In the genomic region with DNA sequence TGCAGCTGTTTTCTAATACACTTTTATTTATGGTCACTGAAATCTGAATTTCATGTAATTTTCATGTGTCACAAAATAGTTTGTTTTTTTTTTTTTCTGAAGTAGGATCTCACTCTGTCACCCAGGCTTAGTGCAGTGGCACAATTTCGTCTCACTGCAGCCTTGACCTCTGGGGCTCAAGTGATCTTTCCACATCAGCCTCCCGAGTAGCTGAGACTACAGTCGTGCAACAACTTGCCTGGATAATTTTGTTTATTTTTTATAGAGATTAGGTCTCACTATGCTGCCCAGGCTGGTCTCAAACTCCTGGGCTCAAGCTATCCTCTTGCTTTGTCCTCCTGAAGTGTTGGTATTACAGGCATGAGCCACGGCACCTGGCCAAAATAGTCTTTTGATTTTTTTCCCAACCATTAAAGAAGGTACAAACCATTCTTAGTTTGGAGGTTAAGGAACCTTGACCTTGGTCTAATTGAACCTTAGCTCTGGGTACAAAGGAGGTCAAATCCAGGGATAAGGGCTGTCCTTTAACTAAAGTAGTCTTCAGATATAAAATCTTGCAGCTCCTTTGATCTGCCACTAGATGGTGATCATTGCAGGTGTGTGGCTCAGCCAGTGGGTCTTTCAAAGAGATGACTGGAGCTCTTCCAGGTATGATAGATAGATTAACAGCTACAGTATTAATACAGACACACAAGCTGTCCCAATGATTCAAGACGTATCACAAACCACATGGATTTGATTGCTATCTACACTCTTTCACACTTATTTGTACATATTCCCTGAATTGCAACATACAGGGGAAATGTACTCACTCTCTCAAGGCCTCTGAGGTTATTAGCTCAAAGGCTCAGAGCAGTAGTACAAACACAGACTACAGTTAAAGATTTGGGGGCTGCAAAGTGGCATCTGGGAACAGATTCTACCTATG, we compare ENCODE assay signal across 9 cellular contexts. TPM values are rescaled to one million over a fixed set of nuclear protein-coding genes. Genes with fewer than 3 reads are reported as not detected.
DNase-seq lines count a peak whose midpoint lies in the region; ATAC-seq, FAIRE-seq and TF ChIP-seq lines count a peak whose summit lies in the region.
"Had no signal": no experiment of that assay in that cellular context is flagged by ENCODE, and none has a peak within 500 bp of the region (broad histone marks: within the 10 kb centered on the region; RNA-seq: fewer than 3 reads in every experiment).

No MANE protein-coding gene starts in this region.

- intact Hi-C loops in Panc1 (cut with micrococcal nuclease; ENCODE audit: unreplicated experiment) = loop anchor here (1.0 kb wide), 2 partner anchors 100 to 127 kb away; no protein-coding TSS in a partner anchor
- intact Hi-C loops in right lobe of liver (cut with DNase I) = loop anchor here (5.0 to 10.0 kb wide), 2 partner anchors 102 to 125 kb away; no protein-coding TSS in a partner anchor

- BruUV-seq in Panc1 (replicated peaks; lab: Mats Ljungman, UMichigan) = no TSS peak

- H3K4me2 ChIP-seq in KMS-11 = no peak overlapping the region

- no peak overlapping the region for H3K9ac ChIP-seq in KMS-11

- H3K4me1 ChIP-seq in KMS-11 (ENCODE audit: low read depth, poor library complexity, severe bottlenecking) = no peaks in the 10 kb centered on the region
- peaks cover 4% of the 10 kb centered on the region; the same call in 1 of the 2 replicates for H3K4me1 ChIP-seq in Panc1 (ENCODE audit: control insufficient read depth, insufficient read depth, low read length)
- peaks cover 0 to 16% (median 3%) of the 10 kb centered on the region in 4 donors for H3K4me1 ChIP-seq in right lobe of liver

- DNase-seq in DMS 273 (lab: John Stamatoyannopoulos, UW; ENCODE audit: unreplicated experiment) (peak; percentile 71), GM19239 (ENCODE audit: insufficient read length, low spot score) (peak; percentile 56), Panc1 (ENCODE audit: low read depth, low spot score) (no peak), cardiac fibroblast (ENCODE audit: low read depth in 2 of 2) (peak; percentile 47 to 52), right lobe of liver (no peak), amniotic stem cell (lab: John Stamatoyannopoulos, UW) (no peak)
- DNase-seq in activated CD8-positive, alpha-beta memory T cell treated with anti-CD3 and anti-CD28 coated beads, Interleukin-2, amount 50 U/mL, for 48 hours = no peak

- 34% methylated on average over 5 of the region's 5 CpGs for WGBS in right lobe of liver (ENCODE audit: insufficient coverage, low coverage, low lambda C conversion rate, missing lambda C conversion rate)

- TF ChIP-seq CTCF in KMS-11 (conservative IDR thresholded peaks at IDR 0.05; ENCODE audit: low read depth, low read length) (peak; percentile 86), Panc1 (IDR thresholded peaks at IDR 0.05) (peak; percentile 87), cardiac fibroblast (IDR thresholded peaks at IDR 0.05; ENCODE audit: low read depth, low read length) (peak; percentile 77), right lobe of liver (IDR thresholded peaks at IDR 0.05) (peak; percentile 83 to 91 (median 84))

- ATAC-seq in Panc1 (peak; percentile 51; the same call in 1 of the 2 replicates), right lobe of liver (peak; percentile 62 to 74 (median 68))

- FAIRE-seq in GM19239 (lab: Jason Lieb, UNC) = peak; percentile 71
- FAIRE-seq: TTC549 had no signal

- no peak for TF ChIP-seq POLR2A in right lobe of liver (IDR thresholded peaks at IDR 0.05)

- no peak overlapping the region for H2AFZ ChIP-seq in KMS-11 (ENCODE audit: low read depth)

- no peaks in the 10 kb centered on the region for H3K9me3 ChIP-seq in Panc1 (ENCODE audit: control insufficient read depth, insufficient read depth, low read depth, low read length)
- H3K9me3 ChIP-seq in right lobe of liver = no peaks in the 10 kb centered on the region

- in situ Hi-C loops in Panc1 (cut with HindIII; ENCODE audit: low pct_unique_long_range_greater_than_20kb, low sequenced_read_pairs) = no loop called here

- POLR2A ChIA-PET in Panc1 (lab: Charles Lee) = interaction anchor here (0.5 to 1.1 kb wide), 3 partner anchors 100 to 655 kb away, joined by 3 to 9 read pairs (median 4); no protein-coding TSS in a partner anchor

- H3K36me3 ChIP-seq in KMS-11 (ENCODE audit: insufficient read depth) (no peaks in the 10 kb centered on the region), Panc1 (ENCODE audit: control insufficient read depth, insufficient read depth, low read length) (no peaks in the 10 kb centered on the region), right lobe of liver (no peaks in the 10 kb centered on the region)

- H3K79me2 ChIP-seq in KMS-11 (ENCODE audit: insufficient read depth, low read depth) = peaks cover under 1% of the 10 kb centered on the region

- no peaks in the 10 kb centered on the region for H4K20me1 ChIP-seq in KMS-11 (ENCODE audit: insufficient read depth)

- H3K27ac ChIP-seq in KMS-11 = no peak overlapping the region
- no peak overlapping the region for H3K27ac ChIP-seq in Panc1 (ENCODE audit: low read length)
- H3K27ac ChIP-seq in right lobe of liver = no peak overlapping the region

- CTCF ChIA-PET in Panc1 (lab: Charles Lee) = interaction anchor here (0.5 to 2.4 kb wide), 10 partner anchors 94 to 394 kb away, joined by 3 to 43 read pairs (median 3); no protein-coding TSS in a partner anchor

- H3K4me3 ChIP-seq in KMS-11 (IDR thresholded peaks at IDR 0.05; ENCODE audit: insufficient read depth, low read depth, low read length) (no peak overlapping the region), Panc1 (ENCODE audit: low read depth in 2 of 2, low read length in 2 of 2) (no peak overlapping the region), cardiac fibroblast (replicated peaks in 1 of 2; ENCODE audit: low read depth in 2 of 2, low read length in 2 of 2) (no peak overlapping the region), right lobe of liver (no peak overlapping the region)

- H3K27me3 ChIP-seq in KMS-11 (ENCODE audit: insufficient read depth, low read depth) (no peaks in the 10 kb centered on the region), Panc1 (ENCODE audit: control insufficient read depth, insufficient read depth, low read length) (no peaks in the 10 kb centered on the region), right lobe of liver (no peaks in the 10 kb centered on the region)

RNA-seq across cellular contexts. Expression of a gene that starts 4.7 kb away (rescaled TPM):
- total RNA-seq in Panc1 (2021; ENCODE audit: unreplicated experiment) = 7.6 TPM
- polyA plus RNA-seq in Panc1 (2012; ENCODE audit: insufficient read length) = 5.1 TPM
- 10 to 100 TPM in 5 of 6 experiments, 1 to 10 TPM in 1; 9.3 to 17.1 (median 11.5) TPM for total RNA-seq in right lobe of liver

RNA-seq across cellular contexts. Expression of a gene that starts 7.4 kb away (rescaled TPM):
- total RNA-seq in Panc1 (2021; ENCODE audit: unreplicated experiment) (not detected), right lobe of liver (not detected)
- polyA plus RNA-seq in Panc1 (2012; ENCODE audit: insufficient read length) = not detected

RNA-seq across cellular contexts. Expression of a gene that starts 43.9 kb away (rescaled TPM):
- total RNA-seq in Panc1 (2021; ENCODE audit: unreplicated experiment) (14.0 TPM), right lobe of liver (1 to 10 TPM in 3 of 6 experiments, not detected in 3; 2.0 to 4.2 (median 2.6) TPM)
- polyA plus RNA-seq in Panc1 (2012; ENCODE audit: insufficient read length) = not detected

Comparison
In these comparisons a context has a peak if more than half of its experiments do, and no peak if none do; other contexts are left out.
1. DNase-seq: peak in DMS 273 (single experiment), GM19239 (single experiment) and cardiac fibroblast (2 of 2); none in Panc1 (single experiment), right lobe of liver (0 of 3), amniotic stem cell (single experiment) and activated CD8-positive, alpha-beta memory T cell treated with anti-CD3 and anti-CD28 coated beads, Interleukin-2, amount 50 U/mL, for 48 hours (single experiment).
2. Peak in every context shown above with its lines, with median percentiles within 50 percentile points of each other: CTCF ChIP-seq.